ENCODE assay signal across 13 cellular contexts in the genomic region with DNA sequence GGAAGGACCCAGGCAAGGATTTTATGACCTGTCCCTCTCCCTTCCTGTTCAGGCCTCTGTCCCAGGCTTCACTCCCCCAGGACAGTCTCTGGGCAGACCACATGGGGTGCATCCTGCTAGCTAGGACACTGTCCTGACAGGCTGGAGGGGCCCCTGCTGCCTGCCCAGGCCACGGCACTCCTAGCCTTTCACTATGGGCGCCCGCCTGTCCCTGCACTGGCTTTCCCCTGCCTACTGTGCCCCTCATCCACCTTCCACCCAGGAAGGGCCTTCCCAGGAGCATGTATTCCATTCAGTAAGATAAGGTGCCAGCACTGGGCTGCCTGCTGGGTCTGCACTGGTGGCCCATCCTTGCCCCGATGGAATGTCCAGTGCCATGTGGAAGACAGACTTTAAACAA.
DNase-seq lines count a peak whose midpoint lies in the region; ATAC-seq and TF ChIP-seq lines count a peak whose summit lies in the region.
"Had no signal": no experiment of that assay in that cellular context is flagged by ENCODE, and none has a peak within 500 bp of the region (broad histone marks: within the 10 kb centered on the region; RNA-seq: fewer than 3 reads in every experiment).

No MANE protein-coding gene starts in this region.

- H3K14ac ChIP-seq in H9 (ENCODE audit: insufficient read depth, low read length) = peak overlapping the region; percentile 23; the same call in 1 of the 2 replicates

- WGBS in H9 (ENCODE audit: extremely low coverage, insufficient read length, low lambda C conversion rate) = no CpG with 5 or more reads among the region's 4 CpGs

- no peak overlapping the region for H2BK5ac ChIP-seq in H9 (ENCODE audit: insufficient read length, low read length)

- H3K4me3 Mint-ChIP-seq in H9 = no peak overlapping the region
- H3K4me3 Mint-ChIP-seq in stimulated activated effector memory CD8-positive, alpha-beta T cell treated with anti-CD3 and anti-CD28 coated beads, Interleukin-12 subunit alpha, Interleukin-12 subunit beta, amount 100 ng/mL, for 72 hours = no peak overlapping the region

- H3K9me3 Mint-ChIP-seq in H9 = no peaks in the 10 kb centered on the region
- no peaks in the 10 kb centered on the region for H3K9me3 Mint-ChIP-seq in stimulated activated effector memory CD8-positive, alpha-beta T cell treated with anti-CD3 and anti-CD28 coated beads, Interleukin-12 subunit alpha, Interleukin-12 subunit beta, amount 100 ng/mL, for 72 hours

- no peaks in the 10 kb centered on the region; a peak in 2 of 7 replicates for H3K36me3 Mint-ChIP-seq in H9 (ENCODE audit: insufficient read depth in 1 of 3, low read depth in 3 of 3)
- H3K36me3 Mint-ChIP-seq in stimulated activated effector memory CD8-positive, alpha-beta T cell treated with anti-CD3 and anti-CD28 coated beads, Interleukin-12 subunit alpha, Interleukin-12 subunit beta, amount 100 ng/mL, for 72 hours = no peaks in the 10 kb centered on the region

- TF ChIP-seq CTCF in H9 (conservative IDR thresholded peaks at IDR 0.05) = no peak

- no peak overlapping the region for H4K91ac ChIP-seq in H9 (ENCODE audit: insufficient read length, low read depth, low read length)

- H3K27ac Mint-ChIP-seq in H9 = peak overlapping the region in 1 of 3 experiments; percentile 78; a peak in 1 of 7 replicates
- H3K27ac Mint-ChIP-seq in stimulated activated effector memory CD8-positive, alpha-beta T cell treated with anti-CD3 and anti-CD28 coated beads, Interleukin-12 subunit alpha, Interleukin-12 subunit beta, amount 100 ng/mL, for 72 hours = peak overlapping the region; percentile 19

- H3K18ac ChIP-seq in H9 (ENCODE audit: insufficient read length, low read depth, low read length) = no peak overlapping the region

- H3K27me3 Mint-ChIP-seq in H9 (ENCODE audit: low read depth) = no peaks in the 10 kb centered on the region; the same call in 1 of the 2 replicates

- H3K9ac ChIP-seq in H9 (ENCODE audit: extremely low read depth, insufficient read length, low read length) = no peak overlapping the region

- no peak overlapping the region for H3K27ac ChIP-seq in H9 (ENCODE audit: insufficient read length, low read depth, low read length)
- H3K27ac ChIP-seq: BLaER1 treated with 17β-estradiol and CSF1 and Interleukin-3, amounts not matched to agents 10 nM and 100 nM; RWPE1 had no signal

- no peaks in the 10 kb centered on the region for H3K79me2 ChIP-seq in H9 (ENCODE audit: insufficient read depth, low read length)

- no peak overlapping the region for H4K8ac ChIP-seq in H9 (replicated peaks; ENCODE audit: insufficient read length, low read depth, low read length)

- H3T11ph ChIP-seq in H9 (ENCODE audit: low read length) = no peak overlapping the region

- no peak overlapping the region for H3K4ac ChIP-seq in H9 (ENCODE audit: low read depth, low read length)

- no peak overlapping the region for H4K5ac ChIP-seq in H9 (ENCODE audit: insufficient read length, low read depth, low read length)

- no peak overlapping the region for H2AFZ ChIP-seq in H9 (ENCODE audit: low read length)

- no peak overlapping the region for H2BK15ac ChIP-seq in H9 (ENCODE audit: low read depth, low read length)

- no peaks in the 10 kb centered on the region for H3K27me3 ChIP-seq in H9 (ENCODE audit: insufficient read depth, low read length)
- H3K27me3 ChIP-seq: BLaER1 treated with 17β-estradiol and CSF1 and Interleukin-3, amounts not matched to agents 10 nM and 100 nM had no signal

- H3K9me3 ChIP-seq in H9 (ENCODE audit: control insufficient read depth, low read depth, low read length) = no peaks in the 10 kb centered on the region
- H3K9me3 ChIP-seq: BLaER1 treated with 17β-estradiol and CSF1 and Interleukin-3, amounts not matched to agents 10 nM and 100 nM; HAP-1 had no signal

- H3K4me1 ChIP-seq in H9 (ENCODE audit: insufficient read depth, low read length) = no peaks in the 10 kb centered on the region
- H3K4me1 ChIP-seq: HAP-1 had no signal

- no peaks in the 10 kb centered on the region for H3K23me2 ChIP-seq in H9 (ENCODE audit: insufficient read length, low read depth, low read length, poor library complexity, severe bottlenecking)

- peaks cover 2% of the 10 kb centered on the region for H4K20me1 ChIP-seq in H9 (ENCODE audit: control insufficient read depth, insufficient read depth, insufficient read length)

- no peak overlapping the region for H3K56ac ChIP-seq in H9 (ENCODE audit: insufficient read length, low read depth, low read length)

- no peak overlapping the region for H2BK12ac ChIP-seq in H9 (ENCODE audit: insufficient read length, low read depth, low read length)

- H3K23ac ChIP-seq in H9 (ENCODE audit: insufficient read length, low read depth, low read length) = no peak overlapping the region

- no peak overlapping the region for H2AK5ac ChIP-seq in H9 (ENCODE audit: insufficient read length, low read length)

- H3K4me1 Mint-ChIP-seq in H9 = peaks cover 2 to 9% of the 10 kb centered on the region in 2 experiments; a peak in 2 of 4 replicates
- peaks cover 22% of the 10 kb centered on the region for H3K4me1 Mint-ChIP-seq in stimulated activated effector memory CD8-positive, alpha-beta T cell treated with anti-CD3 and anti-CD28 coated beads, Interleukin-12 subunit alpha, Interleukin-12 subunit beta, amount 100 ng/mL, for 72 hours

- H3K4me2 ChIP-seq in H9 (ENCODE audit: insufficient read depth, insufficient read length, low read length) = no peak overlapping the region

- peak; percentile 22 for DNase-seq in activated CD4-positive, CD25-positive, alpha-beta regulatory T cell treated with anti-CD3 and anti-CD28 coated beads, Interleukin-2, amount 50 U/mL, for 72 hours
- DNase-seq in H9 = peak; percentile 22
- DNase-seq in left lobe of liver (ENCODE audit: low spot score) = peak; percentile 39
- no peak for DNase-seq in stimulated activated effector memory CD8-positive, alpha-beta T cell treated with anti-CD3 and anti-CD28 coated beads, Interleukin-12 subunit alpha, Interleukin-12 subunit beta, amount 100 ng/mL, for 72 hours (ENCODE audit: low spot score in 2 of 2)
- DNase-seq in NCI-H2107 treated with DMSO at 0.1 percent for 48 hours (lab: John Stamatoyannopoulos, UW; ENCODE audit: unreplicated experiment) = no peak
- no peak for DNase-seq in H4 (ENCODE audit: low spot score)
- DNase-seq: NCI-H1436 treated with DMSO at 0.1 percent for 48 hours, NCI-H2081 treated with DMSO at 0.1 percent for 48 hours had no signal

- H2BK20ac ChIP-seq in H9 (ENCODE audit: low read depth, low read length, poor library complexity, severe bottlenecking) = no peak overlapping the region

- ATAC-seq in activated CD4-positive, CD25-positive, alpha-beta regulatory T cell treated with anti-CD3 and anti-CD28 coated beads, Interleukin-2, amount 50 U/mL, for 24 hours = no peak
- ATAC-seq in left lobe of liver (no peak), HG02798 (IDR thresholded peaks at IDR 0.05; ENCODE audit: poor library complexity, unreplicated experiment) (no peak)
- no peak for ATAC-seq in stimulated activated effector memory CD8-positive, alpha-beta T cell treated with anti-CD3 and anti-CD28 coated beads, Interleukin-12 subunit alpha, Interleukin-12 subunit beta, amount 100 ng/mL, for 72 hours

- H3K79me1 ChIP-seq in H9 (ENCODE audit: insufficient read depth, low read depth, low read length, poor library complexity, severe bottlenecking) = no peaks in the 10 kb centered on the region

- H2BK120ac ChIP-seq in H9 (ENCODE audit: low read depth, low read length, poor library complexity, severe bottlenecking) = no peak overlapping the region

Comparison
In these comparisons a context has a peak if more than half of its experiments do, and no peak if none do; other contexts are left out.
1. DNase-seq: peak in activated CD4-positive, CD25-positive, alpha-beta regulatory T cell treated with anti-CD3 and anti-CD28 coated beads, Interleukin-2, amount 50 U/mL, for 72 hours (single experiment), H9 (single experiment) and left lobe of liver (single experiment); none in stimulated activated effector memory CD8-positive, alpha-beta T cell treated with anti-CD3 and anti-CD28 coated beads, Interleukin-12 subunit alpha, Interleukin-12 subunit beta, amount 100 ng/mL, for 72 hours (0 of 2), NCI-H2107 treated with DMSO at 0.1 percent for 48 hours (single experiment) and H4 (single experiment).